In the genomic region with DNA sequence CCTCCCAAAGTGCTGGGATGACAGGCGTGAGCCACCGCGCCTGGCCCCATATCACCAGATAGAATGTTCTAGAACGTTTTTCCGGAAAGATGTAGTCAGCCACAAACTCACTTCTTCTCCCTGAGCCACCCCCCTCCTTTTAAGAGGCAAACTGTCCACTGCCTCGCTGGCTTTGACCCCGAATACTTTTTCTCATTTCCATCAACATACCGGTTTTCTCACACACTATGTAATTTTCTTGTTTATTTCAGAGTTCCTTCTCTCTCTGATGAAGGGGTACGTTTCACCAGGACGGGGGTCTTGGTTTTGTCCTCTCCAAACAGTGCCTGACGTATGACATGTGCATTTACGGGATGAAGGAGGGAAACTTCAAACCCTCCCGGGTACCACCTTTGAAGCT, we compare ENCODE assay signal across 23 cellular contexts.
"Had no signal": no experiment of that assay in that cellular context is flagged by ENCODE, and none has a peak within 500 bp of the region (broad histone marks: within the 10 kb centered on the region; RNA-seq: fewer than 3 reads in every experiment).

No MANE protein-coding gene starts in this region.

- H3K4me3 Mint-ChIP-seq: dendritic cell treated with granulocyte-macrophage colony-stimulating factor and Interleukin-4, amounts not matched to agents 40 ng/mL and 50 ng/mL, for 4 days; effector memory CD8-positive, alpha-beta T cell; nephron; stimulated activated effector memory CD8-positive, alpha-beta T cell treated with anti-CD3 and anti-CD28 coated beads, Interleukin-12 subunit alpha, Interleukin-12 subunit beta, amount 100 ng/mL, for 72 hours had no signal

- H3K27me3 Mint-ChIP-seq: dendritic cell treated with granulocyte-macrophage colony-stimulating factor and Interleukin-4, amounts not matched to agents 40 ng/mL and 50 ng/mL, for 4 days had no signal

- H3K4me1 ChIP-seq: esophagus squamous epithelium, gastroesophageal sphincter, tibial nerve had no signal

- H3K9me3 ChIP-seq: esophagus squamous epithelium, neutrophil had no signal

- H3K4me1 Mint-ChIP-seq: naive B cell; nephron; stimulated activated effector memory CD8-positive, alpha-beta T cell treated with anti-CD3 and anti-CD28 coated beads, Interleukin-12 subunit alpha, Interleukin-12 subunit beta, amount 100 ng/mL, for 72 hours had no signal

- H3K4me3 ChIP-seq: esophagus squamous epithelium, gastroesophageal sphincter, lung, skin epidermis, tibial nerve had no signal

- DNase-seq: effector memory CD8-positive, alpha-beta T cell; esophagus squamous epithelium; foreskin fibroblast; glutamatergic neuron; kidney; left cardiac atrium; left ventricle myocardium superior; mesenchymal stem cell; naive B cell; posterior cingulate gyrus; stimulated activated CD4-positive, alpha-beta T cell treated with anti-CD3 and anti-CD28 coated beads, Interleukin-12 subunit alpha, Interleukin-12 subunit beta, amount 100 ng/mL, for 4 hours; stimulated activated CD4-positive, alpha-beta T cell treated with anti-CD3 and anti-CD28 coated beads, Interleukin-2, amount 100 ng/mL, for 48 hours; stimulated activated CD8-positive, alpha-beta memory T cell treated with anti-CD3 and anti-CD28 coated beads, Interleukin-4, amount 100 ng/mL, for 48 hours; stimulated activated naive CD8-positive, alpha-beta T cell treated with anti-CD3 and anti-CD28 coated beads, Interleukin-15, Interleukin-2, amounts not matched to agents 100 U/mL and 50 U/mL, for 24 hours had no signal

- H3K27me3 ChIP-seq: neutrophil, tibial nerve had no signal

- H3K36me3 Mint-ChIP-seq: stimulated activated effector memory CD8-positive, alpha-beta T cell treated with anti-CD3 and anti-CD28 coated beads, Interleukin-12 subunit alpha, Interleukin-12 subunit beta, amount 100 ng/mL, for 72 hours had no signal

- H3K27ac ChIP-seq: esophagus squamous epithelium, gastroesophageal sphincter, neutrophil, skin epidermis, tibial nerve had no signal

- H3K36me3 ChIP-seq: esophagus squamous epithelium, gastroesophageal sphincter, neutrophil, tibial nerve had no signal

- H3K27ac Mint-ChIP-seq: dendritic cell treated with granulocyte-macrophage colony-stimulating factor and Interleukin-4, amounts not matched to agents 40 ng/mL and 50 ng/mL, for 4 days; effector memory CD8-positive, alpha-beta T cell; nephron; stimulated activated effector memory CD8-positive, alpha-beta T cell treated with anti-CD3 and anti-CD28 coated beads, Interleukin-12 subunit alpha, Interleukin-12 subunit beta, amount 100 ng/mL, for 72 hours had no signal

- H3K9me3 Mint-ChIP-seq: dendritic cell treated with granulocyte-macrophage colony-stimulating factor and Interleukin-4, amounts not matched to agents 40 ng/mL and 50 ng/mL, for 4 days; nephron; stimulated activated effector memory CD8-positive, alpha-beta T cell treated with anti-CD3 and anti-CD28 coated beads, Interleukin-12 subunit alpha, Interleukin-12 subunit beta, amount 100 ng/mL, for 72 hours had no signal

- ATAC-seq: effector memory CD8-positive, alpha-beta T cell; gastroesophageal sphincter; left cardiac atrium; left ventricle myocardium superior; sciatic nerve; stimulated activated effector memory CD8-positive, alpha-beta T cell treated with anti-CD3 and anti-CD28 coated beads, Interleukin-12 subunit alpha, Interleukin-12 subunit beta, amount 100 ng/mL, for 72 hours; stimulated activated naive CD8-positive, alpha-beta T cell treated with anti-CD3 and anti-CD28 coated beads, Interleukin-15, Interleukin-2, amounts not matched to agents 100 U/mL and 50 U/mL, for 24 hours had no signal
